1 cellular context compared by ENCODE assay signal in genomic region chr12:25792031-25792430, GRCh38.
TF ChIP-seq lines count a peak whose summit lies in the region.

No MANE protein-coding gene starts in this region.

TF ChIP-seq in SK-N-SH treated with all-trans-retinoic acid at 6 μM for 48 hours, 23 proteins besides CTCF, POLR2A, EP300 and RAD21 (continued from another document):
- TF ChIP-seq, protein P1, sequence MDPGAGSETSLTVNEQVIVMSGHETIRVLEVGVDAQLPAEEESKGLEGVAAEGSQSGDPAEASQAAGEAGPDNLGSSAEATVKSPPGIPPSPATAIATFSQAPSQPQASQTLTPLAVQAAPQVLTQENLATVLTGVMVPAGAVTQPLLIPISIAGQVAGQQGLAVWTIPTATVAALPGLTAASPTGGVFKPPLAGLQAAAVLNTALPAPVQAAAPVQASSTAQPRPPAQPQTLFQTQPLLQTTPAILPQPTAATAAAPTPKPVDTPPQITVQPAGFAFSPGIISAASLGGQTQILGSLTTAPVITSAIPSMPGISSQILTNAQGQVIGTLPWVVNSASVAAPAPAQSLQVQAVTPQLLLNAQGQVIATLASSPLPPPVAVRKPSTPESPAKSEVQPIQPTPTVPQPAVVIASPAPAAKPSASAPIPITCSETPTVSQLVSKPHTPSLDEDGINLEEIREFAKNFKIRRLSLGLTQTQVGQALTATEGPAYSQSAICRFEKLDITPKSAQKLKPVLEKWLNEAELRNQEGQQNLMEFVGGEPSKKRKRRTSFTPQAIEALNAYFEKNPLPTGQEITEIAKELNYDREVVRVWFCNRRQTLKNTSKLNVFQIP (CRISPR knock-in tag; IDR thresholded peaks at IDR 0.05; ENCODE audit: borderline replicate concordance, low read depth): no peak
- TF ChIP-seq OSR1 (CRISPR knock-in tag; IDR thresholded peaks at IDR 0.05) (no peak), ZNF565 (CRISPR knock-in tag; conservative IDR thresholded peaks at IDR 0.05; ENCODE audit: low read depth) (no peak), BACH2 (CRISPR knock-in tag; IDR thresholded peaks at IDR 0.05; ENCODE audit: borderline replicate concordance) (no peak), TOX (CRISPR knock-in tag; IDR thresholded peaks at IDR 0.05; ENCODE audit: borderline replicate concordance) (no peak), ISL1 (CRISPR knock-in tag; IDR thresholded peaks at IDR 0.05) (no peak)
